Comparison of ENCODE assay signal across 8 cellular contexts in the genomic region with DNA sequence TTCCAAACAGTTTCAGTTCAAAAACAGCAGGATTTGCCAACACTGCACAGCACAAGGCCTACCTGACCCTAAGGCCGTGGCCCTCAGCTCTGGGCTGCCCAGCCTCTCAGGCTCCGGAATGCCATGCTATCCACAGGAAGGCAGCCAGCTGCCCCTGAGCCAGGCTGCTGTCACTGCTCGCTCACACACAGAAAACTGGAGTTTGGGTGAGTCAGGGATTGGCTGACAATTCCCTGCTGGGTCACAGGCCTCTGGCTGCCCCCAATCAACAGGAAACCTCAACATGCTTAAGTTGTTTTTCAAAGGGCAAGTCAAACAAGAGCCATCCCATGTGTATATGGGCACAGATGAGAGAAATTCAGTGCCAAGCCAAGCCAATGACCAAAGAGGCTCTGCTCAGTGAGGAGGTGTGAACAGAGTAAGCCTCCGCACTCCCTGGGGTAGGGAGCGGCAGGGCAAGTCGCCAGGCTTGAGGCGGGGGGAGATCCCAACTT.
DNase-seq lines count a peak whose midpoint lies in the region; ATAC-seq and FAIRE-seq lines count a peak whose summit lies in the region.

No MANE protein-coding gene starts in this region.

- H3K4me3 ChIP-seq in muscle layer of colon (ENCODE audit: low read depth in 1 of 2, low read length in 2 of 2), result peak overlapping the region in 1 of 2 donors; percentile 7

- peak overlapping the region; percentile 68 for H3K27ac ChIP-seq in muscle layer of colon (ENCODE audit: low read depth, low read length)

- peak; percentile 89 for DNase-seq in AG20443 (ENCODE audit: low spot score)
- DNase-seq in dedifferentiated amniotic fluid mesenchymal stem cell (ENCODE audit: extremely low spot score), result peak; percentile 63
- DNase-seq in urothelium cell line (ENCODE audit: low spot score), result no peak
- no peak for DNase-seq in NCI-H2081 (lab: John Stamatoyannopoulos, UW)
- DNase-seq in NOMO-1 treated with DMSO at 0.1 percent for 48 hours (lab: John Stamatoyannopoulos, UW; ENCODE audit: unreplicated experiment), result no peak

- peak; percentile 13 for ATAC-seq in HG03571 (IDR thresholded peaks at IDR 0.05; ENCODE audit: unreplicated experiment)
- ATAC-seq in GM21723 (IDR thresholded peaks at IDR 0.05; ENCODE audit: unreplicated experiment), result no peak

- peaks cover 54% of the 10 kb centered on the region for H3K4me1 ChIP-seq in muscle layer of colon (ENCODE audit: insufficient read depth, low read length)

- H3K9me3 ChIP-seq in muscle layer of colon (ENCODE audit: low read length), result no peaks in the 10 kb centered on the region

- H3K9ac ChIP-seq in muscle layer of colon (ENCODE audit: low read length), result no peak overlapping the region

- no peak for FAIRE-seq in urothelium cell line (lab: Jason Lieb, UNC)

- H3K27me3 ChIP-seq in muscle layer of colon (ENCODE audit: control insufficient read depth in 1 of 2, insufficient read depth in 2 of 2, low read length in 2 of 2), result no peaks in the 10 kb centered on the region

- H3K36me3 ChIP-seq in muscle layer of colon (ENCODE audit: insufficient read depth, low read length), result peaks cover 25% of the 10 kb centered on the region

Comparison
In these comparisons a context has a peak if more than half of its experiments do, and no peak if none do; other contexts are left out.
1. DNase-seq: peak in AG20443 (single experiment) and dedifferentiated amniotic fluid mesenchymal stem cell (single experiment); none in urothelium cell line (single experiment), NCI-H2081 (0 of 2) and NOMO-1 treated with DMSO at 0.1 percent for 48 hours (single experiment).